20 cellular contexts compared by ENCODE assay signal in genomic region chr13:98858206-98858605, GRCh38.
"Had no signal": no experiment of that assay in that cellular context is flagged by ENCODE, and none has a peak within 500 bp of the region (broad histone marks: within the 10 kb centered on the region; RNA-seq: fewer than 3 reads in every experiment).

No MANE protein-coding gene starts in this region.

- H3K27ac ChIP-seq: spleen, vagina, WERI-Rb-1 had no signal

- ATAC-seq: activated CD8-positive, alpha-beta T cell treated with anti-CD3 and anti-CD28 coated beads, Interleukin-2, amount 10 ng/mL, durations not matched to agents 7 days and 5 days; left ventricle myocardium superior; stimulated activated naive CD8-positive, alpha-beta T cell treated with anti-CD3 and anti-CD28 coated beads, Interleukin-15, Interleukin-2, amounts not matched to agents 100 U/mL and 50 U/mL, for 24 hours had no signal

- H3K4me3 ChIP-seq: spleen, tibial nerve, vagina had no signal

- H3K9me3 ChIP-seq: spleen, tibial nerve, vagina had no signal

- H3K27me3 ChIP-seq: spleen, tibial nerve, vagina had no signal

- DNase-seq: activated CD4-positive, alpha-beta T cell treated with anti-CD3 and anti-CD28 coated beads for 1 hour; activated CD4-positive, alpha-beta T cell treated with anti-CD3 and anti-CD28 coated beads, Interleukin-2, amount 50 U/mL, for 1 hour; activated CD8-positive, alpha-beta T cell treated with anti-CD3 and anti-CD28 coated beads, Interleukin-2, amount 10 ng/mL, durations not matched to agents 7 days and 5 days; activated naive CD4-positive, alpha-beta T cell; activated naive CD8-positive, alpha-beta T cell treated with anti-CD3 and anti-CD28 coated beads, Interleukin-2, amount 10 ng/mL, durations not matched to agents 7 days and 5 days; activated T-cell treated with anti-CD3 and anti-CD28 coated beads, Interleukin-2, amount 50 U/mL, for 1 hour; amygdala; effector CD4-positive, alpha-beta T cell; erythroblast; head of caudate nucleus; left ventricle myocardium superior; midbrain; nucleus accumbens; spleen; stimulated activated CD4-positive, alpha-beta T cell treated with anti-CD3 and anti-CD28 coated beads, Interleukin-4, amount 100 ng/mL, for 24 hours; stimulated activated naive CD8-positive, alpha-beta T cell treated with anti-CD3 and anti-CD28 coated beads, Interleukin-15, Interleukin-2, amounts not matched to agents 100 U/mL and 50 U/mL, for 24 hours; T-helper 1 cell; WERI-Rb-1 had no signal

- H3K4me1 ChIP-seq: spleen, tibial nerve, vagina had no signal
